Comparison of ENCODE assay signal across 10 cellular contexts in genomic region chr10:88881922-88882645, GRCh38. TPM values are rescaled to one million over a fixed set of nuclear protein-coding genes. Genes with fewer than 3 reads are reported as not detected.
DNase-seq lines count a peak whose midpoint lies in the region; ATAC-seq and TF ChIP-seq lines count a peak whose summit lies in the region.
"Had no signal": no experiment of that assay in that cellular context is flagged by ENCODE, and none has a peak within 500 bp of the region (broad histone marks: within the 10 kb centered on the region; RNA-seq: fewer than 3 reads in every experiment).

No MANE protein-coding gene starts in this region.

- H3K9me3 ChIP-seq in T-helper 17 cell (ENCODE audit: control insufficient read depth, low read length, poor library complexity, severe bottlenecking): no peaks in the 10 kb centered on the region
- H3K9me3 ChIP-seq in stomach: no peaks in the 10 kb centered on the region

- intact Hi-C loops in stomach (cut with DNase I; ENCODE audit: low total_unique reads): loop anchor here (10.0 kb wide), 1 partner anchor 47 kb away; no protein-coding TSS in a partner anchor

- no peak for DNase-seq in activated T-cell treated with anti-CD3 and anti-CD28 coated beads, Interleukin-2, amount 50 U/mL, for 24 hours
- DNase-seq in activated T-cell treated with anti-CD3 and anti-CD28 coated beads, Interleukin-2, amount 50 U/mL, for 48 hours: no peak
- DNase-seq in T-helper 17 cell (no peak), fibroblast of mammary gland (ENCODE audit: low read depth) (no peak), stomach (no peak), activated gamma-delta T cell (lab: John Stamatoyannopoulos, UW) (no peak)
- DNase-seq in activated CD4-positive, CD25-positive, alpha-beta regulatory T cell treated with anti-CD3 and anti-CD28 coated beads, Interleukin-2, amount 50 U/mL, for 72 hours: no peak
- DNase-seq: NCI-H1105 treated with DMSO at 0.1 percent for 48 hours had no signal

- H3K4me3 ChIP-seq in fibroblast of mammary gland (ENCODE audit: control insufficient read depth, low read depth, low read length): peak overlapping the region; percentile 86
- peak overlapping the region in 2 of 4 donors; percentile 71 to 95 for H3K4me3 ChIP-seq in stomach

- H3K4me3 Mint-ChIP-seq in activated T-cell treated with anti-CD3 and anti-CD28 coated beads, Interleukin-2, amount 50 U/mL, for 24 hours: peak overlapping the region; percentile 93
- peak overlapping the region; percentile 96 for H3K4me3 Mint-ChIP-seq in T-helper 17 cell

- H3K36me3 Mint-ChIP-seq in activated T-cell treated with anti-CD3 and anti-CD28 coated beads, Interleukin-2, amount 50 U/mL, for 24 hours (ENCODE audit: low read depth): peaks cover 37% of the 10 kb centered on the region
- H3K36me3 Mint-ChIP-seq in T-helper 17 cell (ENCODE audit: low read depth): no peaks in the 10 kb centered on the region

- H3K27ac Mint-ChIP-seq in activated T-cell treated with anti-CD3 and anti-CD28 coated beads, Interleukin-2, amount 50 U/mL, for 24 hours: peak overlapping the region; percentile 97
- peak overlapping the region; percentile 93 for H3K27ac Mint-ChIP-seq in T-helper 17 cell

- H3K4me1 ChIP-seq in stomach: peaks cover 13 to 60% (median 26%) of the 10 kb centered on the region in 4 donors

- peaks cover 79% of the 10 kb centered on the region for H3K4me1 Mint-ChIP-seq in activated T-cell treated with anti-CD3 and anti-CD28 coated beads, Interleukin-2, amount 50 U/mL, for 24 hours (ENCODE audit: low read depth)
- peaks cover 42% of the 10 kb centered on the region for H3K4me1 Mint-ChIP-seq in T-helper 17 cell

- WGBS in stomach, 5 donors: 60 to 79% (median 69%) methylated on average over 5 of the region's 5 CpGs

- TF ChIP-seq POLR2A in stomach (IDR thresholded peaks at IDR 0.05): no peak

- no peaks in the 10 kb centered on the region for H3K36me3 ChIP-seq in stomach

- H3K27me3 ChIP-seq in stomach: no peaks in the 10 kb centered on the region

- no peaks in the 10 kb centered on the region for H3K27me3 Mint-ChIP-seq in activated T-cell treated with anti-CD3 and anti-CD28 coated beads, Interleukin-2, amount 50 U/mL, for 24 hours
- no peaks in the 10 kb centered on the region for H3K27me3 Mint-ChIP-seq in T-helper 17 cell

- ATAC-seq in T-helper 17 cell: no peak
- no peak for ATAC-seq in HG02870 (IDR thresholded peaks at IDR 0.05; ENCODE audit: unreplicated experiment)

- no peak for TF ChIP-seq CTCF in fibroblast of mammary gland (conservative IDR thresholded peaks at IDR 0.05; ENCODE audit: control insufficient read depth, insufficient read depth, low read depth, low read length)
- no peak for TF ChIP-seq CTCF in stomach (IDR thresholded peaks at IDR 0.05)

- H3K9me3 Mint-ChIP-seq in activated T-cell treated with anti-CD3 and anti-CD28 coated beads, Interleukin-2, amount 50 U/mL, for 24 hours: no peaks in the 10 kb centered on the region

- H3K27ac ChIP-seq in stomach: peak overlapping the region in 4 of 5 donors; percentile 93 to 98 (median 94)
- H3K27ac ChIP-seq: C4-2B had no signal

- no peak for TF ChIP-seq EP300 in stomach (IDR thresholded peaks at IDR 0.05)

RNA-seq across cellular contexts. Expression of gene STAMBPL1, which starts 2.0 kb away (rescaled TPM):
- total RNA-seq in T-helper 17 cell (10 to 100 TPM; 20.7 to 32.3 TPM), stomach (10 to 100 TPM in 3 of 5 donors, 1 to 10 TPM in 2; 6.7 to 40.8 (median 10.7) TPM)
- 1 to 10 TPM; 3.2 to 7.4 (median 5.2) TPM for polyA plus RNA-seq in stomach

RNA-seq across cellular contexts. Expression of gene ANKRD22, which starts 30.4 kb away (rescaled TPM):
- not detected for total RNA-seq in T-helper 17 cell
- 10 to 100 TPM in 3 of 5 donors, 1 to 10 TPM in 2; 6.4 to 63.9 (median 13.8) TPM for total RNA-seq in stomach
- polyA plus RNA-seq in stomach: 10 to 100 TPM; 35.0 to 45.5 (median 37.9) TPM

Comparison
In these comparisons a context has a peak if more than half of its experiments do, and no peak if none do; other contexts are left out.
1. RNA of gene ANKRD22, which starts 30.4 kb away (total RNA-seq): 6.4 to 63.9 TPM in stomach; not detected in T-helper 17 cell; every median in the first group is over 4 times any median in the second.